12 cellular contexts compared by ENCODE assay signal in the genomic region with DNA sequence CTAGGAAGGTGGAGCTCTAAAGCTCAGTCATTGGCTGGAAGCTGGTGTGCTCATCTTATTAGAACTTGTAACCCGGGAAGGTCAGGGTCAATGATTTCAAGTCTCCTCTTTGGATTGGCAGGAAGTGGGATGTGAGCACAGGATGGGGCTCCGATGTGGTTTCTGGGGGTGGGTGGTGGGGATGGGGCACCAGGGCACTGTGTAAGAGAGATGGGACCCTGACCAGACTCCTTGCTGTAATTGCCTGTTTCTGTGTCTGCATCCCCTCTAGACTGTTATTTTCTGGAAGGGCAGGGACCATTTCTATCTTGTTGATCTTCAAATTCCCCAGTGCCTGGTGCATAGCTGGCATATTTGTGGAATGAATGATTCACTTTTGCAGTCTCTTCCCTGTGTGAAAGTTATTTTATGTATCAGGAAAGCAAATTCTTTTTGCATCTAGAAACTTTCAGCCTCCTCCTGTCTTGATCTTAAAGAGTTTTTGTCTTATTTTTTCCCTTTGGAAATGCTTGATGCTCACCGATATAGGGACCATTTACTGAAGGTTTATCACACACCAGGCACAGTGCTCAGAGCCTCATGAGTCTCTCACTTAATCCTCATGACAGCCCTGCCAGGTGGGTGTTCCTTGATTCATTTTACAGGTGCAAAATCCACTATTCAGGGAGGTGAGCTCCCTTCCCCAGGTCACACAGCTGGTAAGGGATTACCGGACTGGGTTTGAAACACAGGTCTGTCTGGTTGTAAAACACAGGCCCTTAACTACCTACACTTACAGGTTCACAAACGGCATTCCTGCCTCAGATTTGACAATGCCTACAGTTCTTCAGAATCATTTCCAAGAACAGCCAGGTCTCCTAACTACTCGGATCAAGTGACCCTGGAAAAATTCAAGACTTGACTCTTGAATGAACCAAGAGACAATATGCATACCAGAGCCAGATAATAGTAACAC.
DNase-seq lines count a peak whose midpoint lies in the region; ATAC-seq and TF ChIP-seq lines count a peak whose summit lies in the region.
"Had no signal": no experiment of that assay in that cellular context is flagged by ENCODE, and none has a peak within 500 bp of the region (broad histone marks: within the 10 kb centered on the region; RNA-seq: fewer than 3 reads in every experiment).

No MANE protein-coding gene starts in this region.

- ATAC-seq in GM18517 (IDR thresholded peaks at IDR 0.05; ENCODE audit: unreplicated experiment) = no peak
- no peak for ATAC-seq in activated CD8-positive, alpha-beta memory T cell treated with anti-CD3 and anti-CD28 coated beads, Interleukin-2, amount 10 ng/mL, durations not matched to agents 7 days and 5 days
- no peak for ATAC-seq in HG02885 (IDR thresholded peaks at IDR 0.05; ENCODE audit: poor library complexity, unreplicated experiment)
- no peak for ATAC-seq in mucosa of descending colon
- ATAC-seq: T-helper 17 cell had no signal

- no peaks in the 10 kb centered on the region for H3K4me1 ChIP-seq in breast epithelium
- peaks cover 33% of the 10 kb centered on the region for H3K4me1 ChIP-seq in mesodermal cell (ENCODE audit: control insufficient read depth, insufficient read depth, low read length, poor library complexity, severe bottlenecking)
- H3K4me1 ChIP-seq in mucosa of descending colon (ENCODE audit: low read depth) = no peaks in the 10 kb centered on the region
- H3K4me1 ChIP-seq: stomach had no signal

- no peak overlapping the region for H3K4me3 ChIP-seq in breast epithelium
- H3K4me3 ChIP-seq in mesodermal cell (ENCODE audit: extremely low read depth, insufficient read depth, low read length, poor library complexity, severe bottlenecking) = no peak overlapping the region
- H3K4me3 ChIP-seq in mucosa of descending colon = no peak overlapping the region
- H3K4me3 ChIP-seq: stomach had no signal

- CTCF ChIA-PET in activated CD8-positive, alpha-beta memory T cell treated with anti-CD3 and anti-CD28 coated beads, Interleukin-2, amount 10 ng/mL, durations not matched to agents 7 days and 5 days (lab: Charles Lee) = no interaction called here

- TF ChIP-seq CTCF in AG09319 (IDR thresholded peaks at IDR 0.05; ENCODE audit: low read depth, low read length) (no peak), breast epithelium (IDR thresholded peaks at IDR 0.05) (no peak), mucosa of descending colon (IDR thresholded peaks at IDR 0.05) (no peak)

- H3K9me3 ChIP-seq in breast epithelium (peaks cover 0 to 3% of the 10 kb centered on the region in 2 donors), mesodermal cell (ENCODE audit: control insufficient read depth, low read length) (peaks cover 7% of the 10 kb centered on the region), mucosa of descending colon (no peaks in the 10 kb centered on the region)

- H3K9me3 Mint-ChIP-seq in activated CD8-positive, alpha-beta memory T cell treated with anti-CD3 and anti-CD28 coated beads, Interleukin-2, amount 10 ng/mL, durations not matched to agents 7 days and 5 days (ENCODE audit: low read depth) = no peaks in the 10 kb centered on the region

- H3K27ac ChIP-seq in breast epithelium = peak overlapping the region; percentile 7 to 59
- H3K27ac ChIP-seq in mesodermal cell (ENCODE audit: low read depth, low read length, severe bottlenecking) = peak overlapping the region; percentile 81
- H3K27ac ChIP-seq: stomach had no signal

- TF ChIP-seq POLR2A in breast epithelium (IDR thresholded peaks at IDR 0.05) = no peak

- H3K36me3 ChIP-seq in breast epithelium (no peaks in the 10 kb centered on the region), mesodermal cell (ENCODE audit: control insufficient read depth, insufficient read depth, low read length) (no peaks in the 10 kb centered on the region), mucosa of descending colon (ENCODE audit: low read depth) (no peaks in the 10 kb centered on the region)
- H3K36me3 ChIP-seq: stomach had no signal

- DNase-seq in AG09319 (ENCODE audit: extremely low read depth, low read depth) (peak; percentile 12), LoVo (ENCODE audit: low spot score) (peak; percentile 48), breast epithelium (ENCODE audit: low spot score in 2 of 2) (no peak), mucosa of descending colon (no peak)
- no peak for DNase-seq in activated CD8-positive, alpha-beta memory T cell treated with anti-CD3 and anti-CD28 coated beads, Interleukin-2, amount 10 ng/mL, durations not matched to agents 7 days and 5 days
- DNase-seq: NCI-H748 treated with DMSO at 0.1 percent for 48 hours; stimulated activated CD4-positive, alpha-beta T cell treated with anti-CD3 and anti-CD28 coated beads, Interleukin-2, amount 100 ng/mL, for 48 hours; stomach; T-helper 17 cell had no signal

- no peaks in the 10 kb centered on the region for H3K36me3 Mint-ChIP-seq in activated CD8-positive, alpha-beta memory T cell treated with anti-CD3 and anti-CD28 coated beads, Interleukin-2, amount 10 ng/mL, durations not matched to agents 7 days and 5 days

- WGBS in mesodermal cell (ENCODE audit: insufficient coverage in 2 of 2), 2 experiments = 84 to 89% methylated on average over 5 to 6 of the region's 6 CpGs

- no peaks in the 10 kb centered on the region for H3K27me3 ChIP-seq in breast epithelium
- H3K27me3 ChIP-seq: stomach had no signal

- intact Hi-C loops in breast epithelium (cut with DNase I; ENCODE audit: low total_unique reads) = no loop called here
- intact Hi-C loops in mucosa of descending colon (cut with DNase I, micrococcal nuclease) = no loop called here

- no peak overlapping the region for H3K4me3 Mint-ChIP-seq in activated CD8-positive, alpha-beta memory T cell treated with anti-CD3 and anti-CD28 coated beads, Interleukin-2, amount 10 ng/mL, durations not matched to agents 7 days and 5 days
- H3K4me3 Mint-ChIP-seq: T-helper 17 cell had no signal

- no peaks in the 10 kb centered on the region for H3K4me1 Mint-ChIP-seq in activated CD8-positive, alpha-beta memory T cell treated with anti-CD3 and anti-CD28 coated beads, Interleukin-2, amount 10 ng/mL, durations not matched to agents 7 days and 5 days
- H3K4me1 Mint-ChIP-seq: T-helper 17 cell had no signal

- H3K27ac Mint-ChIP-seq in activated CD8-positive, alpha-beta memory T cell treated with anti-CD3 and anti-CD28 coated beads, Interleukin-2, amount 10 ng/mL, durations not matched to agents 7 days and 5 days = no peak overlapping the region
- H3K27ac Mint-ChIP-seq: T-helper 17 cell had no signal

- H3K27me3 Mint-ChIP-seq in activated CD8-positive, alpha-beta memory T cell treated with anti-CD3 and anti-CD28 coated beads, Interleukin-2, amount 10 ng/mL, durations not matched to agents 7 days and 5 days = no peaks in the 10 kb centered on the region
- H3K27me3 Mint-ChIP-seq: T-helper 17 cell had no signal

Comparison
In these comparisons a context has a peak if more than half of its experiments do, and no peak if none do; other contexts are left out.
1. DNase-seq: peak in AG09319 (single experiment) and LoVo (single experiment); none in breast epithelium (0 of 2), activated CD8-positive, alpha-beta memory T cell treated with anti-CD3 and anti-CD28 coated beads, Interleukin-2, amount 10 ng/mL, durations not matched to agents 7 days and 5 days (single experiment) and mucosa of descending colon (0 of 3).